Comparison of ENCODE assay signal across 8 cellular contexts in the genomic region with DNA sequence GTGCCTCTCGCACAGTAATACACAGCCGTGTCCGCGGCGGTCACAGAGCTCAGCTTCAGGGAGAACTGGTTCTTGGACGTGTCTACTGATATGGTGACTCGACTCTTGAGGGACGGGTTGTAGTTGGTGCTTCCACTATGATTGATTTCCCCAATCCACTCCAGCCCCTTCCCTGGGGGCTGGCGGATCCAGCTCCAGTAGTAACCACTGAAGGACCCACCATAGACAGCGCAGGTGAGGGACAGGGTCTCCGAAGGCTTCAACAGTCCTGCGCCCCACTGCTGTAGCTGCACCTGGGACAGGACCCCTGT.
A peak's percentile ranks its signal among the peaks of the same experiment; 100 is the strongest.
DNase-seq lines count a peak whose midpoint lies in the region; ATAC-seq and TF ChIP-seq lines count a peak whose summit lies in the region.
"Not testable (repeated sequence)": the region's sequence is repeated elsewhere in the genome, so short reads cannot be mapped to it uniquely, and the experiment has no call there.

No MANE protein-coding gene starts in this region.

- not testable (repeated sequence) for H3K36me3 Mint-ChIP-seq in CD8-positive, alpha-beta memory T cell; activated CD4-positive, alpha-beta T cell treated with anti-CD3 and anti-CD28 coated beads, Interleukin-2, amount 10 ng/mL, durations not matched to agents 24 days and 14 days (ENCODE audit: low read depth); activated T-helper 17 cell treated with anti-CD3 and anti-CD28 coated beads, Interleukin-2, amount 50 U/mL, for 72 hours (ENCODE audit: low read depth); central memory CD8-positive, alpha-beta T cell (ENCODE audit: insufficient read depth); natural killer cell

- peaks cover 6 to 11% of the 10 kb centered on the region in 2 donors for H3K27me3 Mint-ChIP-seq in CD8-positive, alpha-beta memory T cell
- H3K27me3 Mint-ChIP-seq in activated CD4-positive, alpha-beta T cell treated with anti-CD3 and anti-CD28 coated beads, Interleukin-2, amount 10 ng/mL, durations not matched to agents 24 days and 14 days; activated T-helper 17 cell treated with anti-CD3 and anti-CD28 coated beads, Interleukin-2, amount 50 U/mL, for 72 hours: not testable (repeated sequence)
- H3K27me3 Mint-ChIP-seq in central memory CD8-positive, alpha-beta T cell: peaks cover 46% of the 10 kb centered on the region
- H3K27me3 Mint-ChIP-seq in natural killer cell (ENCODE audit: low read depth in 2 of 2): peaks cover 38 to 69% of the 10 kb centered on the region in 2 donors

- H3K4me1 Mint-ChIP-seq in CD8-positive, alpha-beta memory T cell: peaks cover 9 to 18% (median 15%) of the 10 kb centered on the region in 3 donors
- peaks cover 27% of the 10 kb centered on the region for H3K4me1 Mint-ChIP-seq in activated CD4-positive, alpha-beta T cell treated with anti-CD3 and anti-CD28 coated beads, Interleukin-2, amount 10 ng/mL, durations not matched to agents 24 days and 14 days
- H3K4me1 Mint-ChIP-seq in activated T-helper 17 cell treated with anti-CD3 and anti-CD28 coated beads, Interleukin-2, amount 50 U/mL, for 72 hours: peaks cover 16% of the 10 kb centered on the region
- H3K4me1 Mint-ChIP-seq in central memory CD8-positive, alpha-beta T cell: peaks cover 18% of the 10 kb centered on the region
- H3K4me1 Mint-ChIP-seq in natural killer cell: peaks cover 13% of the 10 kb centered on the region in 2 donors

- H3K9ac ChIP-seq in KMS-11: not testable (repeated sequence)

- intact Hi-C loops in Panc1 (cut with micrococcal nuclease; ENCODE audit: unreplicated experiment); activated CD4-positive, alpha-beta T cell treated with anti-CD3 and anti-CD28 coated beads, Interleukin-2, amount 10 ng/mL, durations not matched to agents 24 days and 14 days (cut with micrococcal nuclease); natural killer cell (cut with micrococcal nuclease): not testable (repeated sequence)

- TF ChIP-seq CTCF in 22Rv1 (IDR thresholded peaks at IDR 0.05) (peak; percentile 63), KMS-11 (conservative IDR thresholded peaks at IDR 0.05; ENCODE audit: low read depth, low read length) (peak; percentile 40; the same call in 1 of the 2 replicates), Panc1 (IDR thresholded peaks at IDR 0.05) (peak; percentile 15)
- TF ChIP-seq CTCF in natural killer cell (IDR thresholded peaks at IDR 0.05): not testable (repeated sequence)

- DNase-seq in CD8-positive, alpha-beta memory T cell; Panc1 (ENCODE audit: low read depth, low spot score); activated CD4-positive, alpha-beta T cell treated with anti-CD3 and anti-CD28 coated beads, Interleukin-2, amount 10 ng/mL, durations not matched to agents 24 days and 14 days; central memory CD8-positive, alpha-beta T cell (ENCODE audit: low spot score in 2 of 2); natural killer cell: not testable (repeated sequence)

- not testable (repeated sequence) for H3K27ac ChIP-seq in 22Rv1; CD8-positive, alpha-beta memory T cell (ENCODE audit: low read depth, low read length); KMS-11; Panc1 (ENCODE audit: low read length)

- H3K4me3 Mint-ChIP-seq in CD8-positive, alpha-beta memory T cell: peak overlapping the region in 6 of 7 donors; percentile 27 to 72 (median 41)
- peak overlapping the region; percentile 76 for H3K4me3 Mint-ChIP-seq in activated CD4-positive, alpha-beta T cell treated with anti-CD3 and anti-CD28 coated beads, Interleukin-2, amount 10 ng/mL, durations not matched to agents 24 days and 14 days
- H3K4me3 Mint-ChIP-seq in activated T-helper 17 cell treated with anti-CD3 and anti-CD28 coated beads, Interleukin-2, amount 50 U/mL, for 72 hours: peak overlapping the region; percentile 67
- H3K4me3 Mint-ChIP-seq in central memory CD8-positive, alpha-beta T cell: peak overlapping the region; percentile 35
- H3K4me3 Mint-ChIP-seq in natural killer cell: peak overlapping the region; percentile 57

- CTCF ChIA-PET in CD8-positive, alpha-beta memory T cell (lab: Charles Lee): interaction anchor here (1.0 to 2.0 kb wide), 5 partner anchors 22 to 116 kb away, joined by 3 to 8 read pairs (median 5); no protein-coding TSS in a partner anchor
- CTCF ChIA-PET in Panc1 (lab: Charles Lee): not testable (repeated sequence)

- H3K4me3 ChIP-seq in CD8-positive, alpha-beta memory T cell (ENCODE audit: low read length); KMS-11 (IDR thresholded peaks at IDR 0.05; ENCODE audit: insufficient read depth, low read depth, low read length); Panc1 (ENCODE audit: low read depth in 2 of 2, low read length in 2 of 2): not testable (repeated sequence)

- not testable (repeated sequence) for H3K9me3 ChIP-seq in CD8-positive, alpha-beta memory T cell (ENCODE audit: low read length); Panc1 (ENCODE audit: control insufficient read depth, insufficient read depth, low read depth, low read length)

- H3K27me3 ChIP-seq in CD8-positive, alpha-beta memory T cell (ENCODE audit: insufficient read depth, low read length, poor library complexity, severe bottlenecking); KMS-11 (ENCODE audit: insufficient read depth, low read depth); Panc1 (ENCODE audit: control insufficient read depth, insufficient read depth, low read length): not testable (repeated sequence)

- peaks cover 17% of the 10 kb centered on the region for H3K4me1 ChIP-seq in CD8-positive, alpha-beta memory T cell (ENCODE audit: insufficient read depth, low read length)
- H3K4me1 ChIP-seq in KMS-11 (ENCODE audit: low read depth, poor library complexity, severe bottlenecking): peaks cover 11% of the 10 kb centered on the region
- H3K4me1 ChIP-seq in Panc1 (ENCODE audit: control insufficient read depth, insufficient read depth, low read length): not testable (repeated sequence)

- not testable (repeated sequence) for H3K36me3 ChIP-seq in CD8-positive, alpha-beta memory T cell (ENCODE audit: insufficient read depth, low read length); KMS-11 (ENCODE audit: insufficient read depth); Panc1 (ENCODE audit: control insufficient read depth, insufficient read depth, low read length)

- POLR2A ChIA-PET in CD8-positive, alpha-beta memory T cell (lab: Charles Lee); Panc1 (lab: Charles Lee): not testable (repeated sequence)

- peak overlapping the region; percentile 69; the same call in 1 of the 2 replicates for H2AFZ ChIP-seq in KMS-11 (ENCODE audit: low read depth)

- not testable (repeated sequence) for H3K79me2 ChIP-seq in KMS-11 (ENCODE audit: insufficient read depth, low read depth)

- H3K27ac Mint-ChIP-seq in CD8-positive, alpha-beta memory T cell: peak overlapping the region in 1 of 8 donors; percentile 12
- H3K27ac Mint-ChIP-seq in activated CD4-positive, alpha-beta T cell treated with anti-CD3 and anti-CD28 coated beads, Interleukin-2, amount 10 ng/mL, durations not matched to agents 24 days and 14 days: peak overlapping the region; percentile 59
- H3K27ac Mint-ChIP-seq in activated T-helper 17 cell treated with anti-CD3 and anti-CD28 coated beads, Interleukin-2, amount 50 U/mL, for 72 hours: peak overlapping the region; percentile 67
- H3K27ac Mint-ChIP-seq in central memory CD8-positive, alpha-beta T cell (ENCODE audit: low read depth): not testable (repeated sequence)
- peak overlapping the region in 1 of 2 donors; percentile 56 for H3K27ac Mint-ChIP-seq in natural killer cell

- in situ Hi-C loops in Panc1 (cut with HindIII; ENCODE audit: low pct_unique_long_range_greater_than_20kb, low sequenced_read_pairs): not testable (repeated sequence)

- H3K9me3 Mint-ChIP-seq in CD8-positive, alpha-beta memory T cell; activated CD4-positive, alpha-beta T cell treated with anti-CD3 and anti-CD28 coated beads, Interleukin-2, amount 10 ng/mL, durations not matched to agents 24 days and 14 days; activated T-helper 17 cell treated with anti-CD3 and anti-CD28 coated beads, Interleukin-2, amount 50 U/mL, for 72 hours; central memory CD8-positive, alpha-beta T cell; natural killer cell: not testable (repeated sequence)

- BruUV-seq in Panc1 (replicated peaks; lab: Mats Ljungman, UMichigan): not testable (repeated sequence)

- not testable (repeated sequence) for H4K20me1 ChIP-seq in KMS-11 (ENCODE audit: insufficient read depth)

- ATAC-seq in Panc1; activated T-helper 17 cell treated with anti-CD3 and anti-CD28 coated beads, Interleukin-2, amount 50 U/mL, for 72 hours (replicated peaks); central memory CD8-positive, alpha-beta T cell (replicated peaks; ENCODE audit: extremely low read depth, poor library complexity, severe bottlenecking); natural killer cell: not testable (repeated sequence)

- peak overlapping the region; percentile 68 for H3K4me2 ChIP-seq in KMS-11
